18 cellular contexts compared by ENCODE assay signal in genomic region chr19:38056646-38057045, GRCh38.
DNase-seq lines count a peak whose midpoint lies in the region; ATAC-seq and TF ChIP-seq lines count a peak whose summit lies in the region.
"Had no signal": no experiment of that assay in that cellular context is flagged by ENCODE, and none has a peak within 500 bp of the region (broad histone marks: within the 10 kb centered on the region; RNA-seq: fewer than 3 reads in every experiment).

No MANE protein-coding gene starts in this region.

- H3K4me1 Mint-ChIP-seq in activated naive CD4-positive, alpha-beta T cell treated with anti-CD3 and anti-CD28 coated beads for 36 hours (ENCODE audit: low read depth) = peaks cover 24% of the 10 kb centered on the region
- peaks cover 34% of the 10 kb centered on the region for H3K4me1 Mint-ChIP-seq in activated naive CD4-positive, alpha-beta T cell treated with anti-CD3 and anti-CD28 coated beads, Interleukin-2, amount 10 ng/mL, durations not matched to agents 7 days and 5 days
- H3K4me1 Mint-ChIP-seq in mesothelial cell of epicardium = peaks cover 33% of the 10 kb centered on the region
- H3K4me1 Mint-ChIP-seq in stimulated activated memory B cell treated with anti-CD40 and anti-IgM and Interleukin-4, amounts not matched to agents 10 μg/mL and 1 μg/mL and 100 μg/mL, for 72 hours = peaks cover 39% of the 10 kb centered on the region

- H3K27me3 ChIP-seq in PC-9 (ENCODE audit: insufficient read depth, low read depth) = no peaks in the 10 kb centered on the region
- H3K27me3 ChIP-seq: BE2C, Peyer's patch had no signal

- DNase-seq in activated naive CD4-positive, alpha-beta T cell treated with anti-CD3 and anti-CD28 coated beads for 36 hours = no peak
- DNase-seq in activated naive CD4-positive, alpha-beta T cell treated with anti-CD3 and anti-CD28 coated beads, Interleukin-2, amount 10 ng/mL, durations not matched to agents 7 days and 5 days = no peak
- DNase-seq in mesothelial cell of epicardium (ENCODE audit: low spot score in 2 of 2, unreplicated experiment in 2 of 2) = no peak
- DNase-seq in PC-9 = no peak
- no peak for DNase-seq in COLO829 (ENCODE audit: low spot score)
- DNase-seq in NCI-H187 treated with DMSO at 0.1 percent for 48 hours (lab: John Stamatoyannopoulos, UW) = no peak
- DNase-seq: 8988T, BE2C, NCI-H1417 treated with DMSO at 0.1 percent for 48 hours, NCI-H1930, NCI-H2171, NCI-H526, Peyer's patch had no signal

- no peaks in the 10 kb centered on the region for H3K9me3 Mint-ChIP-seq in activated naive CD4-positive, alpha-beta T cell treated with anti-CD3 and anti-CD28 coated beads for 36 hours
- H3K9me3 Mint-ChIP-seq in activated naive CD4-positive, alpha-beta T cell treated with anti-CD3 and anti-CD28 coated beads, Interleukin-2, amount 10 ng/mL, durations not matched to agents 7 days and 5 days = no peaks in the 10 kb centered on the region
- H3K9me3 Mint-ChIP-seq in mesothelial cell of epicardium = peaks cover 4% of the 10 kb centered on the region
- no peaks in the 10 kb centered on the region for H3K9me3 Mint-ChIP-seq in stimulated activated memory B cell treated with anti-CD40 and anti-IgM and Interleukin-4, amounts not matched to agents 10 μg/mL and 1 μg/mL and 100 μg/mL, for 72 hours
- H3K9me3 Mint-ChIP-seq: CD8-positive, alpha-beta T cell had no signal

- no TSS peak for BruUV-seq in PC-9 (replicated peaks; lab: Mats Ljungman, UMichigan)

- peak overlapping the region; percentile 17 for H3K27ac Mint-ChIP-seq in activated naive CD4-positive, alpha-beta T cell treated with anti-CD3 and anti-CD28 coated beads for 36 hours
- H3K27ac Mint-ChIP-seq in activated naive CD4-positive, alpha-beta T cell treated with anti-CD3 and anti-CD28 coated beads, Interleukin-2, amount 10 ng/mL, durations not matched to agents 7 days and 5 days = no peak overlapping the region
- peak overlapping the region; percentile 45 for H3K27ac Mint-ChIP-seq in mesothelial cell of epicardium
- H3K27ac Mint-ChIP-seq in stimulated activated memory B cell treated with anti-CD40 and anti-IgM and Interleukin-4, amounts not matched to agents 10 μg/mL and 1 μg/mL and 100 μg/mL, for 72 hours = peak overlapping the region; percentile 62

- peaks cover 13% of the 10 kb centered on the region; the same call in 1 of the 2 replicates for H3K79me2 ChIP-seq in PC-9 (ENCODE audit: low read depth)

- H3K27me3 Mint-ChIP-seq in activated naive CD4-positive, alpha-beta T cell treated with anti-CD3 and anti-CD28 coated beads for 36 hours (ENCODE audit: low read depth) = no peaks in the 10 kb centered on the region
- no peaks in the 10 kb centered on the region for H3K27me3 Mint-ChIP-seq in activated naive CD4-positive, alpha-beta T cell treated with anti-CD3 and anti-CD28 coated beads, Interleukin-2, amount 10 ng/mL, durations not matched to agents 7 days and 5 days
- H3K27me3 Mint-ChIP-seq in mesothelial cell of epicardium (ENCODE audit: low read depth) = no peaks in the 10 kb centered on the region
- H3K27me3 Mint-ChIP-seq in stimulated activated memory B cell treated with anti-CD40 and anti-IgM and Interleukin-4, amounts not matched to agents 10 μg/mL and 1 μg/mL and 100 μg/mL, for 72 hours = no peaks in the 10 kb centered on the region

- CTCF ChIA-PET in activated naive CD4-positive, alpha-beta T cell treated with anti-CD3 and anti-CD28 coated beads for 36 hours (lab: Charles Lee) = no interaction called here
- CTCF ChIA-PET in activated naive CD4-positive, alpha-beta T cell treated with anti-CD3 and anti-CD28 coated beads, Interleukin-2, amount 10 ng/mL, durations not matched to agents 7 days and 5 days (lab: Charles Lee) = no interaction called here
- CTCF ChIA-PET in PC-9 (lab: Charles Lee) = no interaction called here

- H3K4me2 ChIP-seq in PC-9 = no peak overlapping the region
- H3K4me2 ChIP-seq: KMS-11 had no signal

- TF ChIP-seq CTCF in VCaP (conservative IDR thresholded peaks at IDR 0.05) (no peak), mesothelial cell of epicardium (IDR thresholded peaks at IDR 0.05; ENCODE audit: unreplicated experiment) (no peak), PC-9 (conservative IDR thresholded peaks at IDR 0.05) (no peak)

- no peak overlapping the region for H3K4me3 Mint-ChIP-seq in activated naive CD4-positive, alpha-beta T cell treated with anti-CD3 and anti-CD28 coated beads for 36 hours
- H3K4me3 Mint-ChIP-seq in activated naive CD4-positive, alpha-beta T cell treated with anti-CD3 and anti-CD28 coated beads, Interleukin-2, amount 10 ng/mL, durations not matched to agents 7 days and 5 days = no peak overlapping the region
- H3K4me3 Mint-ChIP-seq in mesothelial cell of epicardium = no peak overlapping the region
- no peak overlapping the region for H3K4me3 Mint-ChIP-seq in stimulated activated memory B cell treated with anti-CD40 and anti-IgM and Interleukin-4, amounts not matched to agents 10 μg/mL and 1 μg/mL and 100 μg/mL, for 72 hours
- H3K4me3 Mint-ChIP-seq: CD8-positive, alpha-beta T cell had no signal

- peaks cover 33% of the 10 kb centered on the region for H3K4me1 ChIP-seq in PC-9 (replicated peaks; ENCODE audit: insufficient read depth)

- no peaks in the 10 kb centered on the region for H3K36me3 ChIP-seq in PC-9 (ENCODE audit: low read depth)
- H3K36me3 ChIP-seq: BE2C, Peyer's patch had no signal

- no peaks in the 10 kb centered on the region for H4K20me1 ChIP-seq in PC-9 (ENCODE audit: insufficient read depth)

- peaks cover 28% of the 10 kb centered on the region for H3F3A ChIP-seq in PC-9 (ENCODE audit: insufficient read depth, low read depth)

- no peak overlapping the region for H2AFZ ChIP-seq in PC-9

- H3K9me2 ChIP-seq in PC-9 (ENCODE audit: insufficient read depth) = no peaks in the 10 kb centered on the region

- H3K36me3 Mint-ChIP-seq in activated naive CD4-positive, alpha-beta T cell treated with anti-CD3 and anti-CD28 coated beads for 36 hours (ENCODE audit: low read depth) = no peaks in the 10 kb centered on the region
- H3K36me3 Mint-ChIP-seq in activated naive CD4-positive, alpha-beta T cell treated with anti-CD3 and anti-CD28 coated beads, Interleukin-2, amount 10 ng/mL, durations not matched to agents 7 days and 5 days = peaks cover 3% of the 10 kb centered on the region
- peaks cover 3% of the 10 kb centered on the region for H3K36me3 Mint-ChIP-seq in mesothelial cell of epicardium
- peaks cover 14% of the 10 kb centered on the region for H3K36me3 Mint-ChIP-seq in stimulated activated memory B cell treated with anti-CD40 and anti-IgM and Interleukin-4, amounts not matched to agents 10 μg/mL and 1 μg/mL and 100 μg/mL, for 72 hours
- H3K36me3 Mint-ChIP-seq: CD8-positive, alpha-beta T cell had no signal

- no peak overlapping the region for H3K4me3 ChIP-seq in PC-9
- H3K4me3 ChIP-seq: Peyer's patch had no signal

- POLR2A ChIA-PET in PC-9 (lab: Charles Lee; ENCODE audit: unreplicated experiment) = no interaction called here

- H3K9me3 ChIP-seq in PC-9 (ENCODE audit: insufficient read depth, low read depth) = no peaks in the 10 kb centered on the region
- H3K9me3 ChIP-seq: BE2C, Peyer's patch had no signal

- peak overlapping the region; percentile 100 for H3K27ac ChIP-seq in VCaP
- H3K27ac ChIP-seq in PC-9 = no peak overlapping the region
- H3K27ac ChIP-seq: KMS-11, Peyer's patch had no signal

- intact Hi-C loops in activated naive CD4-positive, alpha-beta T cell treated with anti-CD3 and anti-CD28 coated beads for 36 hours (cut with micrococcal nuclease) = no loop called here
- intact Hi-C loops in PC-9 (cut with micrococcal nuclease; ENCODE audit: unreplicated experiment) = no loop called here

- no peak for ATAC-seq in stimulated activated memory B cell treated with anti-CD40 and anti-IgM and Interleukin-4, amounts not matched to agents 10 μg/mL and 1 μg/mL and 100 μg/mL, for 72 hours
- ATAC-seq: Right ventricle myocardium inferior had no signal
